ENCODE assay signal across 8 cellular contexts in the genomic region with DNA sequence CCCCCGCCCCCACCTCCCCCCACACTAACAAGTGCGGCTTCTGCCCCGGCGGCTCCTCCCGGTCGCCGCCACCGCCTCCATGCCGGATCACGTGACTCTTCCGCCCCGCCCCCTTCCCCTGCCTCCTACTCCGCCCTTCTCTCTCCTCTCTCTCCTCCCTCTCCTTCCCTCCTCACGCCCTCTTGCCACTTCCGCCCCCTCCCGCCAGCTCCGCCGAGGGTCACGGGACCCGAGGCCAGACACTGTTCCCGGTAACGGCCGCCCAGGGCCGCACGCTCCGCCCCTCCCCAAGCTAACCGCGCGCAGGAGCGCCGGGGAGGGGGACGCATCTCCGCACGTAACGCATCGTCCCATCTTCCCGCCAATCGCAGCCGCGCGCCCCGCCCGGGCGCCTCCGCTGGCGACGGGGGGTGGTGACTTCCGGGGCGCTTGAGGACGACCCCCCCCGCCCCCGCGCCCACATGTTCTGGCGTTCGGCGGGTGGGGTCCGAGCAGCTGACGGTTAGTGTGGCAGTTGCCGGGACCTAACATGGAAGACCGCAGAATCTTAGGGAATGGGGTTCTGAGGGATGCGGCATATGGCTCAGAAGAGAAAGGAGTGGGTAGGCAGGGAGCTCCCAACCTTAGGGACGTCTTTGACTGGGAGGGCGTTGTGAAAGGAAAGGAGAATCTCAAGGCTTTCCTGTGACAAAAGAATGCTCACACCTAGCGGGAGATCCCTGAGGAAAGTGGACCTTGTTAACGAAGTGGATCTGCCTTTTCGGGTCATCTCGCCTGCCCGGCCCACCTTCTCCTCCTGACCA. TPM values are rescaled to one million over a fixed set of nuclear protein-coding genes. Genes with fewer than 3 reads are reported as not detected.
A peak's percentile ranks its signal among the peaks of the same experiment; 100 is the strongest.
DNase-seq lines count a peak whose midpoint lies in the region; ATAC-seq, FAIRE-seq and TF ChIP-seq lines count a peak whose summit lies in the region.

A gene with protein sequence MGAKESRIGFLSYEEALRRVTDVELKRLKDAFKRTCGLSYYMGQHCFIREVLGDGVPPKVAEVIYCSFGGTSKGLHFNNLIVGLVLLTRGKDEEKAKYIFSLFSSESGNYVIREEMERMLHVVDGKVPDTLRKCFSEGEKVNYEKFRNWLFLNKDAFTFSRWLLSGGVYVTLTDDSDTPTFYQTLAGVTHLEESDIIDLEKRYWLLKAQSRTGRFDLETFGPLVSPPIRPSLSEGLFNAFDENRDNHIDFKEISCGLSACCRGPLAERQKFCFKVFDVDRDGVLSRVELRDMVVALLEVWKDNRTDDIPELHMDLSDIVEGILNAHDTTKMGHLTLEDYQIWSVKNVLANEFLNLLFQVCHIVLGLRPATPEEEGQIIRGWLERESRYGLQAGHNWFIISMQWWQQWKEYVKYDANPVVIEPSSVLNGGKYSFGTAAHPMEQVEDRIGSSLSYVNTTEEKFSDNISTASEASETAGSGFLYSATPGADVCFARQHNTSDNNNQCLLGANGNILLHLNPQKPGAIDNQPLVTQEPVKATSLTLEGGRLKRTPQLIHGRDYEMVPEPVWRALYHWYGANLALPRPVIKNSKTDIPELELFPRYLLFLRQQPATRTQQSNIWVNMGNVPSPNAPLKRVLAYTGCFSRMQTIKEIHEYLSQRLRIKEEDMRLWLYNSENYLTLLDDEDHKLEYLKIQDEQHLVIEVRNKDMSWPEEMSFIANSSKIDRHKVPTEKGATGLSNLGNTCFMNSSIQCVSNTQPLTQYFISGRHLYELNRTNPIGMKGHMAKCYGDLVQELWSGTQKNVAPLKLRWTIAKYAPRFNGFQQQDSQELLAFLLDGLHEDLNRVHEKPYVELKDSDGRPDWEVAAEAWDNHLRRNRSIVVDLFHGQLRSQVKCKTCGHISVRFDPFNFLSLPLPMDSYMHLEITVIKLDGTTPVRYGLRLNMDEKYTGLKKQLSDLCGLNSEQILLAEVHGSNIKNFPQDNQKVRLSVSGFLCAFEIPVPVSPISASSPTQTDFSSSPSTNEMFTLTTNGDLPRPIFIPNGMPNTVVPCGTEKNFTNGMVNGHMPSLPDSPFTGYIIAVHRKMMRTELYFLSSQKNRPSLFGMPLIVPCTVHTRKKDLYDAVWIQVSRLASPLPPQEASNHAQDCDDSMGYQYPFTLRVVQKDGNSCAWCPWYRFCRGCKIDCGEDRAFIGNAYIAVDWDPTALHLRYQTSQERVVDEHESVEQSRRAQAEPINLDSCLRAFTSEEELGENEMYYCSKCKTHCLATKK (N-terminal part only) (minus strand): TSS at position 92 of the 803 bp plus-strand sequence. CDS start 194 bp downstream, outside the sequence.

- TF ChIP-seq POLR2A in HepG2 (IDR thresholded peaks at IDR 0.05; ENCODE audit: insufficient read depth in 1 of 2, low read depth in 2 of 2, low read length in 2 of 2): peak; percentile 77 to 83

- FAIRE-seq in HepG2 (lab: Jason Lieb, UNC): peak; percentile 73

- peak within 1 kb of the TSS; percentile 95 for H3K27ac ChIP-seq in HepG2 (ENCODE audit: extremely low read length, insufficient read depth, low read length)

- peak; percentile 63; the same call in 1 of the 2 replicates for TF ChIP-seq RAD21 in HepG2 (CRISPR knock-in tag; IDR thresholded peaks at IDR 0.05)

- no peaks in the 10 kb centered on the region for H3K27me3 Mint-ChIP-seq in dendritic cell treated with granulocyte-macrophage colony-stimulating factor and Interleukin-4, amounts not matched to agents 40 ng/mL and 50 ng/mL, for 4 days

- peaks cover 61% of the 10 kb centered on the region for H3K4me1 Mint-ChIP-seq in dendritic cell treated with granulocyte-macrophage colony-stimulating factor and Interleukin-4, amounts not matched to agents 40 ng/mL and 50 ng/mL, for 4 days (ENCODE audit: low read depth)

- peak; percentile 94 for ATAC-seq in GM19324 (IDR thresholded peaks at IDR 0.05; ENCODE audit: low FRiP score, unreplicated experiment)
- peak; percentile 82 for ATAC-seq in HG03469 (IDR thresholded peaks at IDR 0.05; ENCODE audit: unreplicated experiment)
- ATAC-seq in HepG2: peak; percentile 92

- peak within 1 kb of the TSS; percentile 96 for H3K9ac ChIP-seq in HepG2 (ENCODE audit: insufficient read depth, low read depth, low read length)

- peak within 1 kb of the TSS; percentile 95 for H3K27ac Mint-ChIP-seq in dendritic cell treated with granulocyte-macrophage colony-stimulating factor and Interleukin-4, amounts not matched to agents 40 ng/mL and 50 ng/mL, for 4 days

- peaks cover 15% of the 10 kb centered on the region for H3K36me3 Mint-ChIP-seq in dendritic cell treated with granulocyte-macrophage colony-stimulating factor and Interleukin-4, amounts not matched to agents 40 ng/mL and 50 ng/mL, for 4 days (ENCODE audit: low read depth)

- peak within 1 kb of the TSS; percentile 95 for H3K4me2 ChIP-seq in HepG2 (ENCODE audit: low read depth, low read length)

- peak within 1 kb of the TSS; percentile 94 for H3K4me3 Mint-ChIP-seq in dendritic cell treated with granulocyte-macrophage colony-stimulating factor and Interleukin-4, amounts not matched to agents 40 ng/mL and 50 ng/mL, for 4 days

- no peaks in the 10 kb centered on the region for H3K36me3 ChIP-seq in HepG2 (replicated peaks in 1 of 2; ENCODE audit: control insufficient read depth in 1 of 2, insufficient read depth in 2 of 2, low read length in 2 of 2)

- H2AFZ ChIP-seq in HepG2 (ENCODE audit: low read length): peak within 1 kb of the TSS; percentile 50

- peaks cover 42% of the 10 kb centered on the region for H3K4me1 ChIP-seq in HepG2 (ENCODE audit: insufficient read depth, low read length)

- no peaks in the 10 kb centered on the region for H3K9me3 ChIP-seq in HepG2 (ENCODE audit: low read length)

- H4K20me1 ChIP-seq in HepG2 (ENCODE audit: insufficient read depth, low read length): no peaks in the 10 kb centered on the region

- BruUV-seq in HepG2 (replicated peaks; lab: Mats Ljungman, UMichigan): no TSS peak

- peak; percentile 47 for TF ChIP-seq CTCF in HepG2 (CRISPR knock-in tag; IDR thresholded peaks at IDR 0.05)

- no peaks in the 10 kb centered on the region for H3K9me3 Mint-ChIP-seq in dendritic cell treated with granulocyte-macrophage colony-stimulating factor and Interleukin-4, amounts not matched to agents 40 ng/mL and 50 ng/mL, for 4 days

- H3K79me2 ChIP-seq in HepG2 (ENCODE audit: insufficient read depth, low read length): peaks cover 39% of the 10 kb centered on the region

- no peaks in the 10 kb centered on the region; a peak in 1 of 5 replicates for H3K27me3 ChIP-seq in HepG2 (ENCODE audit: control insufficient read depth in 1 of 2, insufficient read depth in 2 of 2, low read length in 2 of 2)

- POLR2A ChIA-PET in HepG2 (lab: Yijun Ruan, JAX): interaction anchor here (0.5 to 2.7 kb wide), 27 partner anchors 9 to 1471 kb away, joined by 3 to 30 read pairs (median 4); a partner anchor contains a TSS

- in situ Hi-C loops in HepG2 (cut with HindIII; ENCODE audit: extremely low pct_ligation_motif_present, low pct_unique_long_range_greater_than_20kb): no loop called here

- WGBS in HepG2 (ENCODE audit: low lambda C conversion rate): under 1% methylated on average over 53 of the region's 68 CpGs

- peak in 1 of 2 experiments; percentile 66; a peak in 3 of 4 replicates for TF ChIP-seq EP300 in HepG2 (IDR thresholded peaks at IDR 0.05; ENCODE audit: low read depth in 2 of 2, low read length in 2 of 2)
- TF ChIP-seq EP300 in HepG2 (CRISPR knock-in tag; IDR thresholded peaks at IDR 0.05; ENCODE audit: borderline replicate concordance): peak; percentile 87

- intact Hi-C loops in dendritic cell treated with granulocyte-macrophage colony-stimulating factor and Interleukin-4, amounts not matched to agents 40 ng/mL and 50 ng/mL, for 4 days (cut with micrococcal nuclease): loop anchor here (5.0 to 10.0 kb wide), 2 partner anchors 45 to 297 kb away; no protein-coding TSS in a partner anchor
- intact Hi-C loops in HepG2 (cut with micrococcal nuclease; ENCODE audit: unreplicated experiment): no loop called here

- peak; percentile 66 to 100 (median 97) for DNase-seq in C1 segment of cervical spinal cord (lab: John Stamatoyannopoulos, UW)
- DNase-seq in NCI-H69 (lab: John Stamatoyannopoulos, UW): peak; percentile 99
- peak; percentile 92 to 95 for DNase-seq in activated CD4-positive, alpha-beta T cell treated with anti-CD3 and anti-CD28 coated beads, Interleukin-2, amount 50 U/mL, for 24 hours (ENCODE audit: low read depth in 1 of 2, low spot score in 1 of 2)
- peak; percentile 96 for DNase-seq in HepG2 (ENCODE audit: low spot score)
- DNase-seq in stimulated activated CD4-positive, alpha-beta T cell treated with anti-CD3 and anti-CD28 coated beads, Interleukin-4, amount 100 ng/mL, for 1 hour: peak; percentile 99

- peak within 1 kb of the TSS; percentile 90 to 100 (median 90) for H3K4me3 ChIP-seq in HepG2 (replicated peaks in 1 of 3; ENCODE audit: insufficient read depth in 1 of 3, low read depth in 2 of 3, low read length in 3 of 3)

- CTCF ChIA-PET in HepG2 (lab: Yijun Ruan, JAX; ENCODE audit: low intra/inter-chr PET ratio, low total read pairs): no interaction called here

TF ChIP-seq in HepG2, 621 proteins besides CTCF, POLR2A, EP300 and RAD21 (continues in another document):
- 0 out of 2 replicates have a peak, but pooled peaks have one; percentile 18 for TF ChIP-seq SIN3B (IDR thresholded peaks at IDR 0.05; ENCODE audit: low read length)

RNA-seq across cellular contexts. Expression of the gene that starts here (rescaled TPM):
- 39.9 and 52.9 TPM in 2 replicates for total RNA-seq in HepG2 (2016; rRNA removed; fragmentation: Illumina TruSeq; extraction: Trizol)
- 12.8 and 14.5 TPM in 2 replicates for total RNA-seq in HepG2 (2016; cell fraction: cytosol; rRNA removed; fragmentation: Illumina TruSeq; extraction: Trizol; ENCODE audit: low read depth)
- total RNA-seq in HepG2 (2016; cell fraction: insoluble cytoplasmic fraction; rRNA removed; fragmentation: Illumina TruSeq; extraction: Trizol): 40.0 and 51.5 TPM in 2 replicates
- total RNA-seq in HepG2 (2016; cell fraction: membrane; rRNA removed; fragmentation: Illumina TruSeq; extraction: Trizol): 25.1 and 28.6 TPM in 2 replicates
- total RNA-seq in HepG2 (2016; cell fraction: nucleus; rRNA removed; fragmentation: Illumina TruSeq; extraction: Trizol): 40.8 and 45.7 TPM in 2 replicates
- polyA plus RNA-seq in HepG2 (2011; rRNA removed): 24.9 and 25.6 TPM in 2 replicates
- 11.6 and 17.6 TPM in 2 replicates for polyA plus RNA-seq in HepG2 (2011; cell fraction: cytosol; rRNA removed)
- 13.1 and 18.9 TPM in 2 replicates for polyA plus RNA-seq in HepG2 (2011; cell fraction: nucleus; rRNA removed)
- 23.3 and 24.2 TPM in 2 replicates for polyA plus RNA-seq in HepG2 (2012)
- 1.5 and 1.6 TPM in 2 replicates for polyA plus RNA-seq in HepG2 (2016; cell fraction: cytosol; fragmentation: Illumina TruSeq; extraction: Trizol; ENCODE audit: low read depth)
- 33.3 and 35.1 TPM in 2 replicates for polyA plus RNA-seq in HepG2 (2016; cell fraction: insoluble cytoplasmic fraction; fragmentation: Illumina TruSeq; extraction: Trizol; ENCODE audit: low read depth)
- polyA plus RNA-seq in HepG2 (2016; cell fraction: membrane; fragmentation: Illumina TruSeq; extraction: Trizol; ENCODE audit: low read depth): 7.6 and 9.5 TPM in 2 replicates
- 26.1 and 32.2 TPM in 2 replicates for polyA plus RNA-seq in HepG2 (2016; cell fraction: nucleus; fragmentation: Illumina TruSeq; extraction: Trizol; ENCODE audit: insufficient read depth, low read depth)
- polyA minus RNA-seq in HepG2 (2011; rRNA and poly(A)+ RNA removed; ENCODE audit: low replicate concordance): 27.9 and 28.2 TPM in 2 replicates
- 23.9 and 34.8 TPM in 2 replicates for polyA minus RNA-seq in HepG2 (2011; cell fraction: cytosol; rRNA and poly(A)+ RNA removed)
- polyA minus RNA-seq in HepG2 (2011; cell fraction: nucleus; rRNA and poly(A)+ RNA removed): 57.9 and 63.0 TPM in 2 replicates

Comparison
In these comparisons a context has a peak if more than half of its experiments do, and no peak if none do; other contexts are left out.
1. Peak in every context shown above with its lines: DNase-seq, ATAC-seq, H3K4me3 ChIP-seq and H3K27ac ChIP-seq.